In genomic region chr3:118059096-118059495, GRCh38 we compare ENCODE assay signal across 6 cellular contexts.
"Had no signal": no experiment of that assay in that cellular context is flagged by ENCODE, and none has a peak within 500 bp of the region (broad histone marks: within the 10 kb centered on the region; RNA-seq: fewer than 3 reads in every experiment).

No MANE protein-coding gene starts in this region.

- DNase-seq: H9, HCEC 1CT, IMR-90, KG1 had no signal

- H3K4me3 ChIP-seq: GM23338, K562 had no signal

- ATAC-seq: GM23338, K562 had no signal
